ENCODE assay signal across 12 cellular contexts in genomic region chr15:28788649-28789400, GRCh38. TPM values are rescaled to one million over a fixed set of nuclear protein-coding genes. Genes with fewer than 3 reads are reported as not detected.
DNase-seq lines count a peak whose midpoint lies in the region; ATAC-seq and TF ChIP-seq lines count a peak whose summit lies in the region.
"Not testable (repeated sequence)": the region's sequence is repeated elsewhere in the genome, so short reads cannot be mapped to it uniquely, and the experiment has no call there.
"Had no signal": no experiment of that assay in that cellular context is flagged by ENCODE, and none has a peak within 500 bp of the region (broad histone marks: within the 10 kb centered on the region; RNA-seq: fewer than 3 reads in every experiment).

No MANE protein-coding gene starts in this region.

- not testable (repeated sequence) for H3K36me3 Mint-ChIP-seq in activated T-cell treated with anti-CD3 and anti-CD28 coated beads, Interleukin-2, amount 50 U/mL, for 4 hours (ENCODE audit: insufficient read depth)

- H3K9me3 Mint-ChIP-seq in activated T-cell treated with anti-CD3 and anti-CD28 coated beads, Interleukin-2, amount 50 U/mL, for 4 hours: not testable (repeated sequence)

- peak overlapping the region; percentile 19 for H3K4me3 Mint-ChIP-seq in activated T-cell treated with anti-CD3 and anti-CD28 coated beads, Interleukin-2, amount 50 U/mL, for 4 hours

- peak overlapping the region; percentile 62 for H3K4me3 ChIP-seq in coronary artery
- H3K4me3 ChIP-seq in right lobe of liver: not testable (repeated sequence)
- H3K4me3 ChIP-seq in spleen: peak overlapping the region in 5 of 8 donors; percentile 15 to 53 (median 21)

- H3K9me3 ChIP-seq in right lobe of liver, spleen: not testable (repeated sequence)

- 6% methylated on average over 5 of the region's 78 CpGs for WGBS in right lobe of liver (ENCODE audit: insufficient coverage, low coverage, low lambda C conversion rate, missing lambda C conversion rate)
- WGBS in spleen, 5 donors: 8 to 41% (median 10%) methylated on average over 12 to 44 of the region's 78 CpGs

- peak; percentile 48 to 58 for ATAC-seq in activated T-cell treated with anti-CD3 and anti-CD28 coated beads, Interleukin-2, amount 50 U/mL, for 4 hours
- ATAC-seq in left ventricle myocardium superior (peak; percentile 92), right lobe of liver (peak; percentile 24 to 54 (median 48))

- H3K27me3 ChIP-seq in right lobe of liver: not testable (repeated sequence)
- H3K27me3 ChIP-seq in spleen (replicated peaks in 1 of 7): peaks cover 0 to 38% (median 8%) of the 10 kb centered on the region in 7 donors

- peaks cover 22% of the 10 kb centered on the region for H3K27me3 Mint-ChIP-seq in activated T-cell treated with anti-CD3 and anti-CD28 coated beads, Interleukin-2, amount 50 U/mL, for 4 hours (ENCODE audit: low read depth)

- H3K27ac ChIP-seq in coronary artery: peak overlapping the region; percentile 37 to 64
- H3K27ac ChIP-seq in right lobe of liver, spleen: not testable (repeated sequence)

- peak; percentile 2 for DNase-seq in GM20000 (ENCODE audit: low spot score)
- peak; percentile 11 for DNase-seq in NOMO-1 treated with DMSO at 0.1 percent for 48 hours (lab: John Stamatoyannopoulos, UW; ENCODE audit: unreplicated experiment)
- not testable (repeated sequence) for DNase-seq in activated T-cell treated with anti-CD3 and anti-CD28 coated beads, Interleukin-2, amount 50 U/mL, for 4 hours; coronary artery (ENCODE audit: low spot score); right lobe of liver; spleen
- DNase-seq in left ventricle myocardium superior: peak; percentile 57

- TF ChIP-seq POLR2A in right lobe of liver (IDR thresholded peaks at IDR 0.05); spleen (IDR thresholded peaks at IDR 0.05): not testable (repeated sequence)

- H3K4me1 Mint-ChIP-seq in activated T-cell treated with anti-CD3 and anti-CD28 coated beads, Interleukin-2, amount 50 U/mL, for 4 hours (ENCODE audit: low read depth): not testable (repeated sequence)

- intact Hi-C loops in left ventricle myocardium superior (cut with micrococcal nuclease); right lobe of liver (cut with DNase I); spleen (cut with DNase I; ENCODE audit: low total_unique reads): not testable (repeated sequence)

- not testable (repeated sequence) for H3K36me3 ChIP-seq in right lobe of liver, spleen

- not testable (repeated sequence) for TF ChIP-seq CTCF in GM20000 (IDR thresholded peaks at IDR 0.05; ENCODE audit: extremely low read depth, missing control alignments); coronary artery (IDR thresholded peaks at IDR 0.05); right lobe of liver (IDR thresholded peaks at IDR 0.05); spleen (IDR thresholded peaks at IDR 0.05 in 8 of 11, conservative IDR thresholded peaks at IDR 0.05 in 3 of 11)

- not testable (repeated sequence) for H3K4me1 ChIP-seq in right lobe of liver
- peaks cover 0 to 13% (median 5%) of the 10 kb centered on the region in 6 donors for H3K4me1 ChIP-seq in spleen

RNA-seq across cellular contexts. Expression of gene GOLGA6L7, which starts 59.6 kb away (rescaled TPM):
- total RNA-seq in activated T-cell treated with anti-CD3 and anti-CD28 coated beads, Interleukin-2, amount 50 U/mL, for 4 hours: not detected
- not detected for total RNA-seq in left ventricle myocardium superior
- total RNA-seq in right lobe of liver: not detected
- total RNA-seq in spleen: not detected
- polyA plus RNA-seq in spleen: not detected
- total RNA-seq: Caco-2, dermis blood vessel endothelial cell, epithelial cell of proximal tubule, frontal cortex, smooth muscle cell had no signal
- polyA plus RNA-seq: smooth muscle cell had no signal
